ENCODE assay signal across 31 cellular contexts in genomic region chr4:2385450-2386020, GRCh38. TPM values are rescaled to one million over a fixed set of nuclear protein-coding genes. Genes with fewer than 3 reads are reported as not detected.
"Had no signal": no experiment of that assay in that cellular context is flagged by ENCODE, and none has a peak within 500 bp of the region (broad histone marks: within the 10 kb centered on the region; RNA-seq: fewer than 3 reads in every experiment).

No MANE protein-coding gene starts in this region.

- H3K4me2 ChIP-seq: smooth muscle cell had no signal

- DNase-seq: activated B cell treated with CpG ODN at 0.5 μM for 24 hours; activated CD4-positive, alpha-beta T cell treated with anti-CD3 and anti-CD28 coated beads, Interleukin-2, amount 50 U/mL, for 1 hour; activated CD8-positive, alpha-beta T cell treated with anti-CD3 and anti-CD28 coated beads for 36 hours; activated naive CD4-positive, alpha-beta T cell; activated T-cell treated with anti-CD3 and anti-CD28 coated beads, Interleukin-2, amount 50 U/mL, for 48 hours; central memory CD4-positive, alpha-beta T cell; effector CD4-positive, alpha-beta T cell; esophagus squamous epithelium; foreskin melanocyte; left cardiac atrium; naive thymus-derived CD8-positive, alpha-beta T cell; ovary; retina; stimulated activated CD4-positive, alpha-beta T cell treated with anti-CD3 and anti-CD28 coated beads, Interleukin-15, amount 100 ng/mL, for 24 hours; stimulated activated CD4-positive, alpha-beta T cell treated with anti-CD3 and anti-CD28 coated beads, Interleukin-2, amount 100 ng/mL, for 24 hours; stimulated activated naive CD4-positive, alpha-beta T cell; tibial artery; upper lobe of right lung had no signal

- H3K36me3 ChIP-seq: breast epithelium, esophagus squamous epithelium, neutrophil, ovary, suprapubic skin, tibial artery, upper lobe of right lung had no signal

- H3K36me3 Mint-ChIP-seq: activated naive CD4-positive, alpha-beta T cell treated with anti-CD3 and anti-CD28 coated beads, Interleukin-2, amount 50 U/mL, for 72 hours had no signal

- FAIRE-seq: endometrium, islet of Langerhans had no signal

- H3K4me1 ChIP-seq: breast epithelium had no signal

- H3K9me3 ChIP-seq: breast epithelium, esophagus squamous epithelium, neutrophil, ovary, suprapubic skin, tibial artery, upper lobe of right lung had no signal

- H3K27ac Mint-ChIP-seq: activated B cell treated with CpG ODN at 0.5 μM for 24 hours; activated CD8-positive, alpha-beta T cell treated with anti-CD3 and anti-CD28 coated beads for 36 hours; dendritic cell treated with granulocyte-macrophage colony-stimulating factor and Interleukin-4, amounts not matched to agents 40 ng/mL and 50 ng/mL, for 4 days; progenitor cell of endocrine pancreas had no signal

- H3K27ac ChIP-seq: breast epithelium, epithelial cell of prostate, esophagus squamous epithelium, neutrophil, ovary, suprapubic skin, tibial artery, upper lobe of right lung had no signal

- H3K27me3 Mint-ChIP-seq: activated CD8-positive, alpha-beta T cell treated with anti-CD3 and anti-CD28 coated beads for 36 hours had no signal

- H3K4me3 Mint-ChIP-seq: activated B cell treated with CpG ODN at 0.5 μM for 24 hours; activated CD8-positive, alpha-beta T cell treated with anti-CD3 and anti-CD28 coated beads for 36 hours; dendritic cell treated with granulocyte-macrophage colony-stimulating factor and Interleukin-4, amounts not matched to agents 40 ng/mL and 50 ng/mL, for 4 days; naive thymus-derived CD8-positive, alpha-beta T cell had no signal

- H3K27me3 ChIP-seq: breast epithelium, esophagus squamous epithelium, ovary, suprapubic skin, tibial artery, upper lobe of right lung had no signal

- ATAC-seq: activated CD8-positive, alpha-beta T cell treated with anti-CD3 and anti-CD28 coated beads for 36 hours; activated naive CD4-positive, alpha-beta T cell treated with anti-CD3 and anti-CD28 coated beads, Interleukin-2, amount 50 U/mL, for 72 hours; left cardiac atrium; naive thymus-derived CD8-positive, alpha-beta T cell; upper lobe of right lung had no signal

- H3K4me3 ChIP-seq: breast epithelium, esophagus squamous epithelium, ovary, smooth muscle cell, suprapubic skin, tibial artery, upper lobe of right lung had no signal

- H3K9me3 Mint-ChIP-seq: activated CD8-positive, alpha-beta T cell treated with anti-CD3 and anti-CD28 coated beads for 36 hours; activated naive CD4-positive, alpha-beta T cell treated with anti-CD3 and anti-CD28 coated beads, Interleukin-2, amount 50 U/mL, for 72 hours had no signal

RNA-seq across cellular contexts. Expression of gene ZFYVE28, which starts 32.9 kb away (rescaled TPM):
- polyA plus RNA-seq: smooth muscle cell had no signal

RNA-seq across cellular contexts. Expression of gene CFAP99, which starts 33.2 kb away (rescaled TPM):
- total RNA-seq: activated B cell treated with CpG ODN at 0.5 μM for 24 hours; activated CD8-positive, alpha-beta T cell treated with anti-CD3 and anti-CD28 coated beads for 36 hours; activated naive CD4-positive, alpha-beta T cell treated with anti-CD3 and anti-CD28 coated beads, Interleukin-2, amount 50 U/mL, for 72 hours; glomerular endothelial cell; left cardiac atrium; lower leg skin; naive thymus-derived CD8-positive, alpha-beta T cell; progenitor cell of endocrine pancreas; smooth muscle cell; suprapubic skin; T-helper 1 cell treated with Interleukin-12 subunit alpha and Interleukin-12 subunit beta and Interleukin-4 antibody, amounts not matched to agents 30 ng/mL and 1 ng/mL, for 36 hours; upper lobe of right lung had no signal
- polyA plus RNA-seq: smooth muscle cell had no signal
